8 cellular contexts compared by ENCODE assay signal in genomic region chr19:1876494-1877279, GRCh38. TPM values are rescaled to one million over a fixed set of nuclear protein-coding genes. Genes with fewer than 3 reads are reported as not detected.
DNase-seq lines count a peak whose midpoint lies in the region; ATAC-seq and TF ChIP-seq lines count a peak whose summit lies in the region.
"Not testable (repeated sequence)": the region's sequence is repeated elsewhere in the genome, so short reads cannot be mapped to it uniquely, and the experiment has no call there.

No MANE protein-coding gene starts in this region.

- TF ChIP-seq CTCF in AG10803 (conservative IDR thresholded peaks at IDR 0.05; ENCODE audit: low read length); brain (conservative IDR thresholded peaks at IDR 0.05); gastroesophageal sphincter (IDR thresholded peaks at IDR 0.05); mesothelial cell of epicardium (IDR thresholded peaks at IDR 0.05; ENCODE audit: unreplicated experiment): not testable (repeated sequence)
- peak; percentile 28; the same call in 1 of the 2 replicates for TF ChIP-seq CTCF in VCaP (conservative IDR thresholded peaks at IDR 0.05)

- H3K36me3 ChIP-seq in HUES48 (ENCODE audit: control insufficient read depth, insufficient read depth, low read length) = peaks cover 12% of the 10 kb centered on the region; the same call in 1 of the 2 replicates
- peaks cover 0 to 22% of the 10 kb centered on the region in 2 donors for H3K36me3 ChIP-seq in gastroesophageal sphincter
- not testable (repeated sequence) for H3K36me3 ChIP-seq in skeletal muscle tissue (ENCODE audit: control insufficient read depth in 3 of 3, insufficient read depth in 3 of 3, low read length in 3 of 3)

- peak overlapping the region; percentile 83; the same call in 1 of the 2 replicates for H3K9ac ChIP-seq in HUES48 (ENCODE audit: low read depth, low read length)
- peak overlapping the region; percentile 84 to 95 (median 85) for H3K9ac ChIP-seq in skeletal muscle tissue (ENCODE audit: low read depth in 1 of 3, low read length in 3 of 3)

- H3K36me3 Mint-ChIP-seq in brain, mesothelial cell of epicardium: not testable (repeated sequence)

- not testable (repeated sequence) for H3K9me3 Mint-ChIP-seq in brain, mesothelial cell of epicardium

- H3K4me3 ChIP-seq in AG10803 (ENCODE audit: low read length) = peak overlapping the region; percentile 97
- peak overlapping the region; percentile 90 for H3K4me3 ChIP-seq in HUES48 (ENCODE audit: low read depth, low read length)
- peak overlapping the region; percentile 73 to 75 for H3K4me3 ChIP-seq in gastroesophageal sphincter
- H3K4me3 ChIP-seq in skeletal muscle tissue (ENCODE audit: low read length in 3 of 3) = peak overlapping the region; percentile 86 to 96 (median 94)

- H3K4me1 ChIP-seq in HUES48 (ENCODE audit: control insufficient read depth, insufficient read depth, low read length) = not testable (repeated sequence)
- H3K4me1 ChIP-seq in gastroesophageal sphincter (peaks cover 0 to 70% (median 26%) of the 10 kb centered on the region in 3 donors), skeletal muscle tissue (ENCODE audit: control insufficient read depth in 3 of 3, insufficient read depth in 3 of 3, low read length in 3 of 3) (peaks cover 36 to 42% (median 37%) of the 10 kb centered on the region in 3 donors)

- H3K4me3 Mint-ChIP-seq in brain (peak overlapping the region; percentile 97 to 99 (median 97)), mesothelial cell of epicardium (peak overlapping the region; percentile 99)

- not testable (repeated sequence) for H3K9me3 ChIP-seq in HUES48 (ENCODE audit: control insufficient read depth, insufficient read depth, low read length); gastroesophageal sphincter; skeletal muscle tissue (ENCODE audit: control insufficient read depth in 3 of 3, low read length in 3 of 3)

- not testable (repeated sequence) for H3K27me3 Mint-ChIP-seq in brain; mesothelial cell of epicardium (ENCODE audit: low read depth)

- peak overlapping the region; percentile 92 for H3K27ac ChIP-seq in HUES48 (ENCODE audit: low read depth, low read length)
- H3K27ac ChIP-seq in VCaP = peak overlapping the region; percentile 98
- peak overlapping the region; percentile 37 to 97 (median 94) for H3K27ac ChIP-seq in gastroesophageal sphincter
- H3K27ac ChIP-seq in skeletal muscle tissue (ENCODE audit: low read depth, low read length) = peak overlapping the region; percentile 81

- H3K4me1 Mint-ChIP-seq in brain (peaks cover 24% of the 10 kb centered on the region), mesothelial cell of epicardium (peaks cover 24% of the 10 kb centered on the region)

- not testable (repeated sequence) for DNase-seq in AG10803 (ENCODE audit: low read depth); mesothelial cell of epicardium (ENCODE audit: low spot score in 2 of 2, unreplicated experiment in 2 of 2)

- H3K27ac Mint-ChIP-seq in brain = peak overlapping the region; percentile 69 to 96 (median 94)
- peak overlapping the region; percentile 83 for H3K27ac Mint-ChIP-seq in mesothelial cell of epicardium

- not testable (repeated sequence) for H3K27me3 ChIP-seq in HUES48 (ENCODE audit: control insufficient read depth, insufficient read depth, low read length); gastroesophageal sphincter; skeletal muscle tissue (ENCODE audit: control insufficient read depth in 3 of 3, insufficient read depth in 3 of 3, low read length in 3 of 3)

- 40 to 57% methylated on average over 2 to 4 of the region's 53 CpGs for WGBS in gastroesophageal sphincter (ENCODE audit: low coverage in 1 of 2), 2 donors

- ATAC-seq in GM21447 (IDR thresholded peaks at IDR 0.05; ENCODE audit: unreplicated experiment) (peak; percentile 20), gastroesophageal sphincter (peak; percentile 12)

- TF ChIP-seq POLR2A in gastroesophageal sphincter (IDR thresholded peaks at IDR 0.05) = not testable (repeated sequence)

- TF ChIP-seq EP300 in gastroesophageal sphincter (IDR thresholded peaks at IDR 0.05) = not testable (repeated sequence)

RNA-seq across cellular contexts. Expression of gene ABHD17A, which starts 8.6 kb away (rescaled TPM):
- 124 TPM for polyA plus RNA-seq in brain (ENCODE audit: insufficient read depth, low read depth, low replicate concordance)
- total RNA-seq in gastroesophageal sphincter = 100 to 1,000 TPM in 1 of 4 donors, 10 to 100 TPM in 3; 80.0 to 117 (median 91.0) TPM
- total RNA-seq in mesothelial cell of epicardium = 59.4 to 67.2 TPM (median 62.0 TPM) in 3 replicates
- total RNA-seq in skeletal muscle tissue = 52.7 TPM

RNA-seq across cellular contexts. Expression of gene KLF16, which starts 13.3 kb away (rescaled TPM):
- 22.6 TPM for polyA plus RNA-seq in brain (ENCODE audit: insufficient read depth, low read depth, low replicate concordance)
- total RNA-seq in gastroesophageal sphincter (1 to 10 TPM; 1.4 to 7.1 (median 5.5) TPM), mesothelial cell of epicardium (22.0 to 24.1 TPM (median 23.5 TPM) in 3 replicates), skeletal muscle tissue (2.6 TPM)

RNA-seq across cellular contexts. Expression of gene REXO1, which starts 28.4 kb away (rescaled TPM):
- polyA plus RNA-seq in brain (ENCODE audit: insufficient read depth, low read depth, low replicate concordance) = 26.0 TPM
- 10 to 100 TPM; 11.4 to 29.9 (median 16.1) TPM for total RNA-seq in gastroesophageal sphincter
- total RNA-seq in mesothelial cell of epicardium = 41.6 to 46.6 TPM (median 44.3 TPM) in 3 replicates
- 5.7 TPM for total RNA-seq in skeletal muscle tissue

RNA-seq across cellular contexts. Expression of gene ADAT3, which starts 28.5 kb away (rescaled TPM):
- polyA plus RNA-seq in brain (ENCODE audit: insufficient read depth, low read depth, low replicate concordance) = 3.8 TPM
- total RNA-seq in gastroesophageal sphincter (1 to 10 TPM in 3 of 4 donors, under 1 TPM in 1; 0.47 to 4.2 (median 2.3) TPM), mesothelial cell of epicardium (14.2 to 17.2 TPM (median 15.5 TPM) in 3 replicates), skeletal muscle tissue (1.0 TPM)

RNA-seq across cellular contexts. Expression of gene SCAMP4, which starts 28.5 kb away (rescaled TPM):
- polyA plus RNA-seq in brain (ENCODE audit: insufficient read depth, low read depth, low replicate concordance) = 105 TPM
- 10 to 100 TPM; 48.6 to 73.4 (median 58.1) TPM for total RNA-seq in gastroesophageal sphincter
- 93.5 to 97.7 TPM (median 93.5 TPM) in 3 replicates for total RNA-seq in mesothelial cell of epicardium
- total RNA-seq in skeletal muscle tissue = 8.9 TPM
